Comparison of ENCODE assay signal across 20 cellular contexts in genomic region chr1:151864411-151864810, GRCh38. TPM values are rescaled to one million over a fixed set of nuclear protein-coding genes. Genes with fewer than 3 reads are reported as not detected.
DNase-seq lines count a peak whose midpoint lies in the region; ATAC-seq, FAIRE-seq and TF ChIP-seq lines count a peak whose summit lies in the region.
"Had no signal": no experiment of that assay in that cellular context is flagged by ENCODE, and none has a peak within 500 bp of the region (broad histone marks: within the 10 kb centered on the region; RNA-seq: fewer than 3 reads in every experiment).

No MANE protein-coding gene starts in this region.

- no peaks in the 10 kb centered on the region for H3K36me3 ChIP-seq in HepG2 (replicated peaks in 1 of 2; ENCODE audit: control insufficient read depth in 1 of 2, insufficient read depth in 2 of 2, low read length in 2 of 2)
- H3K36me3 ChIP-seq in osteoblast (ENCODE audit: insufficient read depth, low read length) = no peaks in the 10 kb centered on the region
- H3K36me3 ChIP-seq in MM.1S (replicated peaks; ENCODE audit: insufficient read depth, low read length) = no peaks in the 10 kb centered on the region

- H3K27ac ChIP-seq in RWPE1 (peak overlapping the region; percentile 14; the same call in 1 of the 2 replicates), HepG2 (ENCODE audit: extremely low read length, insufficient read depth, low read length) (no peak overlapping the region), osteoblast (ENCODE audit: low read depth, low read length) (no peak overlapping the region), MM.1S (ENCODE audit: low read length) (no peak overlapping the region)

- TF ChIP-seq RAD21 in HepG2 (CRISPR knock-in tag; IDR thresholded peaks at IDR 0.05) = no peak

- H3K4me3 ChIP-seq in HepG2 (replicated peaks in 1 of 3; ENCODE audit: insufficient read depth in 1 of 3, low read depth in 2 of 3, low read length in 3 of 3) = no peak overlapping the region
- no peak overlapping the region for H3K4me3 ChIP-seq in osteoblast (ENCODE audit: insufficient read depth, low read length)
- no peak overlapping the region for H3K4me3 ChIP-seq in MM.1S (ENCODE audit: low read length)

- peak; percentile 81 for ATAC-seq in Right ventricle myocardium superior (ENCODE audit: poor library complexity)
- ATAC-seq in HepG2 = peak; percentile 50
- ATAC-seq: CD8-positive, alpha-beta T cell had no signal

- BruUV-seq in HepG2 (replicated peaks; lab: Mats Ljungman, UMichigan) = no TSS peak

- TF ChIP-seq CTCF in RWPE1 (conservative IDR thresholded peaks at IDR 0.05; ENCODE audit: low read depth) (no peak), HepG2 (CRISPR knock-in tag; IDR thresholded peaks at IDR 0.05) (no peak), osteoblast (IDR thresholded peaks at IDR 0.05; ENCODE audit: extremely low read depth, low read depth, low read length) (no peak), MM.1S (IDR thresholded peaks at IDR 0.05; ENCODE audit: low read length) (no peak)

- in situ Hi-C loops in HepG2 (cut with HindIII; ENCODE audit: extremely low pct_ligation_motif_present, low pct_unique_long_range_greater_than_20kb) = no loop called here

- H3K9me3 ChIP-seq in HepG2 (ENCODE audit: low read length) (no peaks in the 10 kb centered on the region), osteoblast (ENCODE audit: low read depth, low read length) (no peaks in the 10 kb centered on the region), MM.1S (replicated peaks; ENCODE audit: insufficient read depth, low read length) (no peaks in the 10 kb centered on the region)

- no peaks in the 10 kb centered on the region for H3K9me2 ChIP-seq in MM.1S (replicated peaks; ENCODE audit: insufficient read depth, low read length)

- TF ChIP-seq POLR2A in HepG2 (IDR thresholded peaks at IDR 0.05; ENCODE audit: insufficient read depth in 1 of 2, low read depth in 2 of 2, low read length in 2 of 2) = no peak

- no peak for TF ChIP-seq EP300 in HepG2 (IDR thresholded peaks at IDR 0.05; ENCODE audit: low read depth in 2 of 2, low read length in 2 of 2)
- no peak for TF ChIP-seq EP300 in HepG2 (CRISPR knock-in tag; IDR thresholded peaks at IDR 0.05; ENCODE audit: borderline replicate concordance)

- H3K27me3 ChIP-seq in HepG2 (ENCODE audit: control insufficient read depth in 1 of 2, insufficient read depth in 2 of 2, low read length in 2 of 2) (peaks cover 0 to 1% of the 10 kb centered on the region in 2 experiments; a peak in 2 of 5 replicates), osteoblast (ENCODE audit: insufficient read depth, low read length) (peaks cover 5% of the 10 kb centered on the region), MM.1S (replicated peaks; ENCODE audit: insufficient read depth, low read length) (no peaks in the 10 kb centered on the region)

- CTCF ChIA-PET in RWPE1 (lab: Yijun Ruan, JAX) = interaction anchor here (0.7 kb wide), 1 partner anchor 1750 kb away, joined by 3 read pairs; no protein-coding TSS in a partner anchor
- CTCF ChIA-PET in HepG2 (lab: Yijun Ruan, JAX; ENCODE audit: low intra/inter-chr PET ratio, low total read pairs) = no interaction called here

- no peak for DNase-seq in Right ventricle myocardium superior
- DNase-seq in cardiac septum (ENCODE audit: low spot score) = no peak
- DNase-seq in RWPE1 (ENCODE audit: low spot score) = no peak
- no peak for DNase-seq in HepG2 (ENCODE audit: low spot score)
- DNase-seq in osteoblast (ENCODE audit: insufficient read length, low spot score, missing footprints) = peak; percentile 37
- no peak for DNase-seq in stimulated activated CD4-positive, alpha-beta T cell treated with anti-CD3 and anti-CD28 coated beads, Interleukin-2, amount 100 ng/mL, for 48 hours
- DNase-seq in MM.1S = no peak
- DNase-seq: CD8-positive, alpha-beta T cell; COR-L47; DMS53; GF-D8; HCEC 1CT; HFFc6 had no signal

- FAIRE-seq in HepG2 (lab: Jason Lieb, UNC) = no peak
- FAIRE-seq: A204.1, D721Med, HTR-8/SVneo had no signal

- H4K20me1 ChIP-seq in HepG2 (ENCODE audit: insufficient read depth, low read length) (no peaks in the 10 kb centered on the region), osteoblast (ENCODE audit: insufficient read depth, low read length) (no peaks in the 10 kb centered on the region), MM.1S (ENCODE audit: insufficient read depth, low read length) (no peaks in the 10 kb centered on the region)

- 0% methylated on average over 1 of the region's 2 CpGs for WGBS in HepG2 (ENCODE audit: low lambda C conversion rate)

- H3K4me1 ChIP-seq in HepG2 (ENCODE audit: insufficient read depth, low read length) (no peaks in the 10 kb centered on the region), osteoblast (ENCODE audit: insufficient read depth, low read length) (peaks cover 9% of the 10 kb centered on the region), MM.1S (ENCODE audit: low read length) (peaks cover 11% of the 10 kb centered on the region)

- H3K79me2 ChIP-seq in HepG2 (ENCODE audit: insufficient read depth, low read length) (no peaks in the 10 kb centered on the region), osteoblast (ENCODE audit: insufficient read depth, low read length) (no peaks in the 10 kb centered on the region), MM.1S (ENCODE audit: low read length) (no peaks in the 10 kb centered on the region)

- H3K4me2 ChIP-seq in HepG2 (ENCODE audit: low read depth, low read length) (no peak overlapping the region), osteoblast (ENCODE audit: insufficient read depth, low read length) (no peak overlapping the region), MM.1S (ENCODE audit: low read depth, low read length) (no peak overlapping the region)

- no peak overlapping the region for H3K9ac ChIP-seq in HepG2 (ENCODE audit: insufficient read depth, low read depth, low read length)
- no peak overlapping the region for H3K9ac ChIP-seq in MM.1S (ENCODE audit: low read length)

- H2AFZ ChIP-seq in HepG2 (ENCODE audit: low read length) (no peak overlapping the region), osteoblast (ENCODE audit: low read length) (no peak overlapping the region), MM.1S (ENCODE audit: low read length) (no peak overlapping the region)

- POLR2A ChIA-PET in RWPE1 (lab: Yijun Ruan, JAX; ENCODE audit: low non-redundant PET) = no interaction called here
- POLR2A ChIA-PET in HepG2 (lab: Yijun Ruan, JAX) = no interaction called here

- H3F3A ChIP-seq in MM.1S (ENCODE audit: insufficient read depth, low read length) = no peaks in the 10 kb centered on the region

- intact Hi-C loops in Right ventricle myocardium superior (cut with DNase I) = no loop called here
- intact Hi-C loops in cardiac septum (cut with DNase I) = no loop called here
- intact Hi-C loops in HepG2 (cut with micrococcal nuclease; ENCODE audit: unreplicated experiment) = no loop called here

RNA-seq across cellular contexts. Expression of gene THEM5, which starts 10.9 kb away (rescaled TPM):
- total RNA-seq in Right ventricle myocardium superior (not detected), cardiac septum (not detected), HepG2 (2016; rRNA removed; fragmentation: Illumina TruSeq; extraction: Trizol) (not detected in 2 replicates), osteoblast (not detected in 2 replicates)
- total RNA-seq in HepG2 (2016; cell fraction: cytosol; rRNA removed; fragmentation: Illumina TruSeq; extraction: Trizol; ENCODE audit: low read depth) = not detected in 2 replicates
- not detected in 2 replicates for total RNA-seq in HepG2 (2016; cell fraction: insoluble cytoplasmic fraction; rRNA removed; fragmentation: Illumina TruSeq; extraction: Trizol)
- not detected in 2 replicates for total RNA-seq in HepG2 (2016; cell fraction: membrane; rRNA removed; fragmentation: Illumina TruSeq; extraction: Trizol)
- not detected in 2 replicates for total RNA-seq in HepG2 (2016; cell fraction: nucleus; rRNA removed; fragmentation: Illumina TruSeq; extraction: Trizol)
- not detected in 2 replicates for polyA plus RNA-seq in HepG2 (2011; rRNA removed)
- polyA plus RNA-seq in HepG2 (2011; cell fraction: cytosol; rRNA removed) = not detected in 2 replicates
- not detected in 2 replicates for polyA plus RNA-seq in HepG2 (2011; cell fraction: nucleus; rRNA removed)
- not detected in 2 replicates for polyA plus RNA-seq in HepG2 (2012)
- polyA plus RNA-seq in HepG2 (2016; cell fraction: cytosol; fragmentation: Illumina TruSeq; extraction: Trizol; ENCODE audit: low read depth) = not detected in 2 replicates
- not detected in 2 replicates for polyA plus RNA-seq in HepG2 (2016; cell fraction: insoluble cytoplasmic fraction; fragmentation: Illumina TruSeq; extraction: Trizol; ENCODE audit: low read depth)
- polyA plus RNA-seq in HepG2 (2016; cell fraction: membrane; fragmentation: Illumina TruSeq; extraction: Trizol; ENCODE audit: low read depth) = not detected in 2 replicates
- polyA plus RNA-seq in HepG2 (2016; cell fraction: nucleus; fragmentation: Illumina TruSeq; extraction: Trizol; ENCODE audit: insufficient read depth, low read depth) = not detected in 2 replicates
- 6.5 TPM in 1 of 2 replicates, not detected in the other for polyA minus RNA-seq in HepG2 (2011; rRNA and poly(A)+ RNA removed; ENCODE audit: low replicate concordance)
- not detected in 2 replicates for polyA minus RNA-seq in HepG2 (2011; cell fraction: cytosol; rRNA and poly(A)+ RNA removed)
- polyA minus RNA-seq in HepG2 (2011; cell fraction: nucleus; rRNA and poly(A)+ RNA removed) = not detected in 2 replicates
- total RNA-seq: CD8-positive, alpha-beta T cell; H4; HFFc6 had no signal
- polyA plus RNA-seq: AG04450, BJ, CD14-positive monocyte had no signal

RNA-seq across cellular contexts. Expression of gene C2CD4D, which starts 24.8 kb away (rescaled TPM):
- total RNA-seq in Right ventricle myocardium superior = not detected
- not detected for total RNA-seq in cardiac septum
- not detected in 2 replicates for total RNA-seq in HepG2 (2016; rRNA removed; fragmentation: Illumina TruSeq; extraction: Trizol)
- total RNA-seq in HepG2 (2016; cell fraction: cytosol; rRNA removed; fragmentation: Illumina TruSeq; extraction: Trizol; ENCODE audit: low read depth) = not detected in 2 replicates
- not detected in 2 replicates for total RNA-seq in HepG2 (2016; cell fraction: insoluble cytoplasmic fraction; rRNA removed; fragmentation: Illumina TruSeq; extraction: Trizol)
- total RNA-seq in HepG2 (2016; cell fraction: membrane; rRNA removed; fragmentation: Illumina TruSeq; extraction: Trizol) = not detected in 2 replicates
- total RNA-seq in HepG2 (2016; cell fraction: nucleus; rRNA removed; fragmentation: Illumina TruSeq; extraction: Trizol) = not detected in 2 replicates
- polyA plus RNA-seq in HepG2 (2011; rRNA removed) = not detected in 2 replicates
- polyA plus RNA-seq in HepG2 (2011; cell fraction: cytosol; rRNA removed) = not detected in 2 replicates
- not detected in 2 replicates for polyA plus RNA-seq in HepG2 (2011; cell fraction: nucleus; rRNA removed)
- polyA plus RNA-seq in HepG2 (2012) = not detected in 2 replicates
- not detected in 2 replicates for polyA plus RNA-seq in HepG2 (2016; cell fraction: cytosol; fragmentation: Illumina TruSeq; extraction: Trizol; ENCODE audit: low read depth)
- polyA plus RNA-seq in HepG2 (2016; cell fraction: insoluble cytoplasmic fraction; fragmentation: Illumina TruSeq; extraction: Trizol; ENCODE audit: low read depth) = not detected in 2 replicates
- not detected in 2 replicates for polyA plus RNA-seq in HepG2 (2016; cell fraction: membrane; fragmentation: Illumina TruSeq; extraction: Trizol; ENCODE audit: low read depth)
- not detected in 2 replicates for polyA plus RNA-seq in HepG2 (2016; cell fraction: nucleus; fragmentation: Illumina TruSeq; extraction: Trizol; ENCODE audit: insufficient read depth, low read depth)
- not detected in 2 replicates for polyA minus RNA-seq in HepG2 (2011; rRNA and poly(A)+ RNA removed; ENCODE audit: low replicate concordance)
- polyA minus RNA-seq in HepG2 (2011; cell fraction: cytosol; rRNA and poly(A)+ RNA removed) = not detected in 2 replicates
- polyA minus RNA-seq in HepG2 (2011; cell fraction: nucleus; rRNA and poly(A)+ RNA removed) = not detected in 2 replicates
- not detected in 2 replicates for total RNA-seq in osteoblast
- total RNA-seq: H4, HFFc6 had no signal
- polyA plus RNA-seq: AG04450, BJ, CD14-positive monocyte had no signal

RNA-seq across cellular contexts. Expression of gene RORC, which starts 32.8 kb away (rescaled TPM):
- total RNA-seq in Right ventricle myocardium superior (15.4 TPM), cardiac septum (5.9 TPM), HepG2 (2016; rRNA removed; fragmentation: Illumina TruSeq; extraction: Trizol) (2.5 TPM in 2 replicates), osteoblast (not detected in 2 replicates)
- total RNA-seq in HepG2 (2016; cell fraction: cytosol; rRNA removed; fragmentation: Illumina TruSeq; extraction: Trizol; ENCODE audit: low read depth) = 1.5 and 1.9 TPM in 2 replicates
- total RNA-seq in HepG2 (2016; cell fraction: insoluble cytoplasmic fraction; rRNA removed; fragmentation: Illumina TruSeq; extraction: Trizol) = 2.3 and 2.6 TPM in 2 replicates
- 2.3 and 2.5 TPM in 2 replicates for total RNA-seq in HepG2 (2016; cell fraction: membrane; rRNA removed; fragmentation: Illumina TruSeq; extraction: Trizol)
- 2.4 and 2.5 TPM in 2 replicates for total RNA-seq in HepG2 (2016; cell fraction: nucleus; rRNA removed; fragmentation: Illumina TruSeq; extraction: Trizol)
- polyA plus RNA-seq in HepG2 (2011; rRNA removed) = 6.5 and 9.3 TPM in 2 replicates
- 5.3 and 5.6 TPM in 2 replicates for polyA plus RNA-seq in HepG2 (2011; cell fraction: cytosol; rRNA removed)
- polyA plus RNA-seq in HepG2 (2011; cell fraction: nucleus; rRNA removed) = 13.5 and 16.6 TPM in 2 replicates
- 4.0 and 4.5 TPM in 2 replicates for polyA plus RNA-seq in HepG2 (2012)
- polyA plus RNA-seq in HepG2 (2016; cell fraction: cytosol; fragmentation: Illumina TruSeq; extraction: Trizol; ENCODE audit: low read depth) = 2.0 and 2.1 TPM in 2 replicates
- polyA plus RNA-seq in HepG2 (2016; cell fraction: insoluble cytoplasmic fraction; fragmentation: Illumina TruSeq; extraction: Trizol; ENCODE audit: low read depth) = 2.1 and 2.2 TPM in 2 replicates
- 2.2 and 2.4 TPM in 2 replicates for polyA plus RNA-seq in HepG2 (2016; cell fraction: membrane; fragmentation: Illumina TruSeq; extraction: Trizol; ENCODE audit: low read depth)
- 3.5 and 4.2 TPM in 2 replicates for polyA plus RNA-seq in HepG2 (2016; cell fraction: nucleus; fragmentation: Illumina TruSeq; extraction: Trizol; ENCODE audit: insufficient read depth, low read depth)
- 11.4 and 22.2 TPM in 2 replicates for polyA minus RNA-seq in HepG2 (2011; rRNA and poly(A)+ RNA removed; ENCODE audit: low replicate concordance)
- 3.3 and 4.8 TPM in 2 replicates for polyA minus RNA-seq in HepG2 (2011; cell fraction: cytosol; rRNA and poly(A)+ RNA removed)
- 8.2 and 9.8 TPM in 2 replicates for polyA minus RNA-seq in HepG2 (2011; cell fraction: nucleus; rRNA and poly(A)+ RNA removed)
- total RNA-seq: HFFc6 had no signal
- polyA plus RNA-seq: AG04450, BJ, CD14-positive monocyte had no signal

RNA-seq across cellular contexts. Expression of gene THEM4, which starts 44.9 kb away (rescaled TPM):
- total RNA-seq in Right ventricle myocardium superior (17.0 TPM), cardiac septum (15.7 TPM), HepG2 (2016; rRNA removed; fragmentation: Illumina TruSeq; extraction: Trizol) (10.9 and 12.8 TPM in 2 replicates), osteoblast (9.8 and 13.8 TPM in 2 replicates)
- 11.8 and 13.1 TPM in 2 replicates for total RNA-seq in HepG2 (2016; cell fraction: cytosol; rRNA removed; fragmentation: Illumina TruSeq; extraction: Trizol; ENCODE audit: low read depth)
- total RNA-seq in HepG2 (2016; cell fraction: insoluble cytoplasmic fraction; rRNA removed; fragmentation: Illumina TruSeq; extraction: Trizol) = 10.3 and 12.6 TPM in 2 replicates
- total RNA-seq in HepG2 (2016; cell fraction: membrane; rRNA removed; fragmentation: Illumina TruSeq; extraction: Trizol) = 18.4 TPM in 2 replicates
- 4.8 and 7.4 TPM in 2 replicates for total RNA-seq in HepG2 (2016; cell fraction: nucleus; rRNA removed; fragmentation: Illumina TruSeq; extraction: Trizol)
- 11.2 and 13.9 TPM in 2 replicates for polyA plus RNA-seq in HepG2 (2011; rRNA removed)
- 6.1 and 9.4 TPM in 2 replicates for polyA plus RNA-seq in HepG2 (2011; cell fraction: cytosol; rRNA removed)
- 5.0 and 8.6 TPM in 2 replicates for polyA plus RNA-seq in HepG2 (2011; cell fraction: nucleus; rRNA removed)
- 7.4 and 9.5 TPM in 2 replicates for polyA plus RNA-seq in HepG2 (2012)
- polyA plus RNA-seq in HepG2 (2016; cell fraction: cytosol; fragmentation: Illumina TruSeq; extraction: Trizol; ENCODE audit: low read depth) = 17.6 and 24.8 TPM in 2 replicates
- 15.4 and 16.4 TPM in 2 replicates for polyA plus RNA-seq in HepG2 (2016; cell fraction: insoluble cytoplasmic fraction; fragmentation: Illumina TruSeq; extraction: Trizol; ENCODE audit: low read depth)
- polyA plus RNA-seq in HepG2 (2016; cell fraction: membrane; fragmentation: Illumina TruSeq; extraction: Trizol; ENCODE audit: low read depth) = 18.9 and 19.1 TPM in 2 replicates
- polyA plus RNA-seq in HepG2 (2016; cell fraction: nucleus; fragmentation: Illumina TruSeq; extraction: Trizol; ENCODE audit: insufficient read depth, low read depth) = 14.0 and 15.0 TPM in 2 replicates
- polyA minus RNA-seq in HepG2 (2011; rRNA and poly(A)+ RNA removed; ENCODE audit: low replicate concordance) = 4.5 and 24.8 TPM in 2 replicates
- 3.4 and 4.2 TPM in 2 replicates for polyA minus RNA-seq in HepG2 (2011; cell fraction: cytosol; rRNA and poly(A)+ RNA removed)
- 11.7 and 12.8 TPM in 2 replicates for polyA minus RNA-seq in HepG2 (2011; cell fraction: nucleus; rRNA and poly(A)+ RNA removed)

RNA-seq across cellular contexts. Expression of gene LINGO4, which starts 59.2 kb away (rescaled TPM):
- total RNA-seq in Right ventricle myocardium superior (0.78 TPM), cardiac septum (0.43 TPM), HepG2 (2016; rRNA removed; fragmentation: Illumina TruSeq; extraction: Trizol) (0.02 TPM in 1 of 2 replicates, not detected in the other), osteoblast (not detected in 2 replicates)
- not detected in 2 replicates for total RNA-seq in HepG2 (2016; cell fraction: cytosol; rRNA removed; fragmentation: Illumina TruSeq; extraction: Trizol; ENCODE audit: low read depth)
- total RNA-seq in HepG2 (2016; cell fraction: insoluble cytoplasmic fraction; rRNA removed; fragmentation: Illumina TruSeq; extraction: Trizol) = not detected in 2 replicates
- total RNA-seq in HepG2 (2016; cell fraction: membrane; rRNA removed; fragmentation: Illumina TruSeq; extraction: Trizol) = not detected in 2 replicates
- total RNA-seq in HepG2 (2016; cell fraction: nucleus; rRNA removed; fragmentation: Illumina TruSeq; extraction: Trizol) = not detected in 2 replicates
- 0.05 TPM in 2 replicates for polyA plus RNA-seq in HepG2 (2011; rRNA removed)
- polyA plus RNA-seq in HepG2 (2011; cell fraction: cytosol; rRNA removed) = 0.01 TPM in 1 of 2 replicates, not detected in the other
- 0.11 and 0.19 TPM in 2 replicates for polyA plus RNA-seq in HepG2 (2011; cell fraction: nucleus; rRNA removed)
- not detected in 2 replicates for polyA plus RNA-seq in HepG2 (2012)
- not detected in 2 replicates for polyA plus RNA-seq in HepG2 (2016; cell fraction: cytosol; fragmentation: Illumina TruSeq; extraction: Trizol; ENCODE audit: low read depth)
- not detected in 2 replicates for polyA plus RNA-seq in HepG2 (2016; cell fraction: insoluble cytoplasmic fraction; fragmentation: Illumina TruSeq; extraction: Trizol; ENCODE audit: low read depth)
- not detected in 2 replicates for polyA plus RNA-seq in HepG2 (2016; cell fraction: membrane; fragmentation: Illumina TruSeq; extraction: Trizol; ENCODE audit: low read depth)
- not detected in 2 replicates for polyA plus RNA-seq in HepG2 (2016; cell fraction: nucleus; fragmentation: Illumina TruSeq; extraction: Trizol; ENCODE audit: insufficient read depth, low read depth)
- 0.06 and 0.37 TPM in 2 replicates for polyA minus RNA-seq in HepG2 (2011; rRNA and poly(A)+ RNA removed; ENCODE audit: low replicate concordance)
- polyA minus RNA-seq in HepG2 (2011; cell fraction: cytosol; rRNA and poly(A)+ RNA removed) = not detected in 2 replicates
- 0.52 and 0.87 TPM in 2 replicates for polyA minus RNA-seq in HepG2 (2011; cell fraction: nucleus; rRNA and poly(A)+ RNA removed)
- total RNA-seq: H4, HFFc6 had no signal
- polyA plus RNA-seq: AG04450, BJ, CD14-positive monocyte had no signal
